2 cellular contexts compared by ENCODE assay signal in the genomic region with DNA sequence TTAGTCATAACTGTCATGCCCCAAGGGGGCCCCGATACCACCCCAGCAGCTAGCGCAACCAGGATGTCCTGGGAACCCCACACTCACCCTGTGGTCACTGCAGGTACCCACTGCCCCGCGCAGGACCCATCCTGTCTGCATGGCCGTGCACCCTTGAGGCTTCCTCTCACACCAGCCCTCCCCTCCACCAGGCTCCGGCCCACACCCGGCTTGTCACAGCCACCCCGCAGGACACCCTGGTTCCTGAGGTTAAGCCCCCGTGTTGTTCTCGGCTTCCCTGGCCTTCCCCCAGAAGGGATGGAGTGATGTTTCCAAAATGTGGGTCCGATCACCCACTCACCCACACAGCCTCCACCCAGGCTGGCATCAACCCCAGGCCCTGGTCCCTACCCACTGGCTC.
TF ChIP-seq lines count a peak whose summit lies in the region.

No MANE protein-coding gene starts in this region.

TF ChIP-seq in HCT116, 20 proteins besides CTCF, POLR2A, EP300 and RAD21:
- no peak for TF ChIP-seq EGR1 (IDR thresholded peaks at IDR 0.05; ENCODE audit: low read depth)

TF ChIP-seq in H1, 55 proteins besides CTCF, POLR2A, EP300 and RAD21:
- TF ChIP-seq TBP (IDR thresholded peaks at IDR 0.05; ENCODE audit: low read depth, low read length) (no peak), SIX5 (IDR thresholded peaks at IDR 0.05; ENCODE audit: low read depth, low read length) (no peak), CEBPB (IDR thresholded peaks at IDR 0.05; ENCODE audit: low read depth, low read length) (no peak), BACH1 (IDR thresholded peaks at IDR 0.05; ENCODE audit: low read length) (no peak), TAF1 (IDR thresholded peaks at IDR 0.05; ENCODE audit: low read depth, low read length) (no peak), EZH2 (IDR thresholded peaks at IDR 0.05; ENCODE audit: low read depth, low read length, severe bottlenecking) (no peak), SUZ12 (IDR thresholded peaks at IDR 0.05; ENCODE audit: low read length) (no peak), TCF12 (IDR thresholded peaks at IDR 0.05; ENCODE audit: low read depth, low read length) (no peak), JUN (IDR thresholded peaks at IDR 0.05; ENCODE audit: low read depth, low read length) (no peak), POLR2AphosphoS5 (IDR thresholded peaks at IDR 0.05; ENCODE audit: low read depth, low read length) (no peak), YY1 (IDR thresholded peaks at IDR 0.05; ENCODE audit: low read depth, low read length) (no peak), CTBP2 (IDR thresholded peaks at IDR 0.05; ENCODE audit: borderline replicate concordance, insufficient read depth, insufficient read length, low read length) (no peak), HDAC6 (IDR thresholded peaks at IDR 0.05; ENCODE audit: low read depth, low read length) (no peak), JUND (IDR thresholded peaks at IDR 0.05; ENCODE audit: low read length) (no peak), CBX5 (IDR thresholded peaks at IDR 0.05; ENCODE audit: low read depth, low read length) (no peak)
- TF ChIP-seq, protein P1, sequence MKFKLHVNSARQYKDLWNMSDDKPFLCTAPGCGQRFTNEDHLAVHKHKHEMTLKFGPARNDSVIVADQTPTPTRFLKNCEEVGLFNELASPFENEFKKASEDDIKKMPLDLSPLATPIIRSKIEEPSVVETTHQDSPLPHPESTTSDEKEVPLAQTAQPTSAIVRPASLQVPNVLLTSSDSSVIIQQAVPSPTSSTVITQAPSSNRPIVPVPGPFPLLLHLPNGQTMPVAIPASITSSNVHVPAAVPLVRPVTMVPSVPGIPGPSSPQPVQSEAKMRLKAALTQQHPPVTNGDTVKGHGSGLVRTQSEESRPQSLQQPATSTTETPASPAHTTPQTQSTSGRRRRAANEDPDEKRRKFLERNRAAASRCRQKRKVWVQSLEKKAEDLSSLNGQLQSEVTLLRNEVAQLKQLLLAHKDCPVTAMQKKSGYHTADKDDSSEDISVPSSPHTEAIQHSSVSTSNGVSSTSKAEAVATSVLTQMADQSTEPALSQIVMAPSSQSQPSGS (IDR thresholded peaks at IDR 0.05; ENCODE audit: low read length): no peak
